In genomic region chr9:117205806-117206205, GRCh38 we compare ENCODE assay signal across 19 cellular contexts.
"Had no signal": no experiment of that assay in that cellular context is flagged by ENCODE, and none has a peak within 500 bp of the region (broad histone marks: within the 10 kb centered on the region; RNA-seq: fewer than 3 reads in every experiment).

No MANE protein-coding gene starts in this region.

- H3K4me1 Mint-ChIP-seq: activated CD4-positive, alpha-beta T cell treated with anti-CD3 and anti-CD28 coated beads for 36 hours; activated naive CD8-positive, alpha-beta T cell treated with anti-CD3 and anti-CD28 coated beads for 36 hours; immature natural killer cell; naive thymus-derived CD4-positive, alpha-beta T cell; neural progenitor cell had no signal

- H3K4me3 Mint-ChIP-seq: activated CD4-positive, alpha-beta T cell treated with anti-CD3 and anti-CD28 coated beads for 36 hours; activated naive CD8-positive, alpha-beta T cell treated with anti-CD3 and anti-CD28 coated beads for 36 hours; immature natural killer cell; naive thymus-derived CD4-positive, alpha-beta T cell; neural progenitor cell; WTC11 had no signal

- H3K4me3 ChIP-seq: coronary artery, gastroesophageal sphincter, neural progenitor cell, psoas muscle, tibial nerve, vagina had no signal

- ATAC-seq: activated CD4-positive, alpha-beta T cell treated with anti-CD3 and anti-CD28 coated beads for 36 hours; gastroesophageal sphincter; left ventricle myocardium superior; naive thymus-derived CD4-positive, alpha-beta T cell; psoas muscle; stimulated activated naive CD8-positive, alpha-beta T cell treated with anti-CD3 and anti-CD28 coated beads, Interleukin-15, Interleukin-2, amounts not matched to agents 100 U/mL and 50 U/mL, for 24 hours; WTC11 had no signal

- H3K27ac Mint-ChIP-seq: activated CD4-positive, alpha-beta T cell treated with anti-CD3 and anti-CD28 coated beads for 36 hours; activated naive CD8-positive, alpha-beta T cell treated with anti-CD3 and anti-CD28 coated beads for 36 hours; immature natural killer cell; naive thymus-derived CD4-positive, alpha-beta T cell; neural progenitor cell; WTC11 had no signal

- H3K27me3 Mint-ChIP-seq: naive thymus-derived CD4-positive, alpha-beta T cell had no signal

- DNase-seq: activated CD4-positive, alpha-beta T cell treated with anti-CD3 and anti-CD28 coated beads for 36 hours; activated CD4-positive, alpha-beta T cell treated with anti-CD3 and anti-CD28 coated beads, Interleukin-2, amount 50 U/mL, for 48 hours; activated gamma-delta T cell treated with Interleukin-2 at 50 U/mL for 16 hours; activated naive CD8-positive, alpha-beta T cell treated with anti-CD3 and anti-CD28 coated beads for 36 hours; amniotic stem cell; caudate nucleus; immature natural killer cell; left ventricle myocardium superior; naive thymus-derived CD4-positive, alpha-beta T cell; psoas muscle; right cardiac atrium; stimulated activated naive CD8-positive, alpha-beta T cell treated with anti-CD3 and anti-CD28 coated beads, Interleukin-15, Interleukin-2, amounts not matched to agents 100 U/mL and 50 U/mL, for 24 hours had no signal

- H2AFZ ChIP-seq: neural progenitor cell had no signal

- FAIRE-seq: TTC549 had no signal

- H3K27ac ChIP-seq: coronary artery, gastroesophageal sphincter, neural progenitor cell, psoas muscle, tibial nerve, vagina had no signal

- H3K36me3 Mint-ChIP-seq: activated naive CD8-positive, alpha-beta T cell treated with anti-CD3 and anti-CD28 coated beads for 36 hours; immature natural killer cell; neural progenitor cell had no signal

- H3K9ac ChIP-seq: neural progenitor cell had no signal

- H3K9me3 ChIP-seq: psoas muscle, vagina had no signal

- H3K27me3 ChIP-seq: neural progenitor cell, tibial nerve, vagina had no signal

- H3K4me2 ChIP-seq: neural progenitor cell had no signal

- H3K4me1 ChIP-seq: gastroesophageal sphincter, neural progenitor cell, psoas muscle, tibial nerve, vagina had no signal

- H3K36me3 ChIP-seq: gastroesophageal sphincter, neural progenitor cell, tibial nerve, vagina had no signal
